ENCODE assay signal across 6 cellular contexts in the genomic region with DNA sequence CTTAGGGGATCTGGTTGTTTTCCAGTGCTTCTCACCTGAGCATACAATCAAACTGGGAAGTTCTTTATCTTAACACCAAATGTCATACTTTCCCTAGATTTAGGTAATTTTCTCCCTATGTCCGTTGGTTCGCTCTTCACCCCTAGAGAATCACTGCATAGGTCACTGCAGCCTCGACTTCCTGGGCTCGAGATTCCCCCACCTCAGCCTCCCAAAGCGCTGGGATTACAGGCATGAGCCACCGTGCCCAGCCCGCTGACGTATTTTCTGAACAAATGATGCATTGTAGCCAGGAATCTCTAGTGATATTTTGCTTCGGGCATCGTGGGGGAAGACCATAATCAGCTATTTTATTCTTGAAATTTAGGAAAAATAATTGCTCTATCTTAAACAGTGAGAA. TPM values are rescaled to one million over a fixed set of nuclear protein-coding genes. Genes with fewer than 3 reads are reported as not detected.
DNase-seq lines count a peak whose midpoint lies in the region; ATAC-seq and TF ChIP-seq lines count a peak whose summit lies in the region.

No MANE protein-coding gene starts in this region.

- peaks cover 12 to 20% (median 16%) of the 10 kb centered on the region in 3 donors for H3K27me3 Mint-ChIP-seq in immature natural killer cell (ENCODE audit: low read depth in 3 of 3)

- H3K27ac ChIP-seq in C4-2B, result peak overlapping the region; percentile 96
- H3K27ac ChIP-seq in SJCRH30, result peak overlapping the region; percentile 93

- H3K9me3 Mint-ChIP-seq in immature natural killer cell, result no peaks in the 10 kb centered on the region

- H3K9me3 ChIP-seq in SJCRH30 (replicated peaks), result no peaks in the 10 kb centered on the region

- peaks cover 20% of the 10 kb centered on the region for H3K4me1 ChIP-seq in SJCRH30

- peak overlapping the region; percentile 96 to 99 (median 98) for H3K27ac Mint-ChIP-seq in immature natural killer cell

- H3K4me1 Mint-ChIP-seq in immature natural killer cell, result peaks cover 36 to 37% of the 10 kb centered on the region in 2 donors

- H3K27me3 ChIP-seq in SJCRH30, result no peaks in the 10 kb centered on the region; the same call in 1 of the 2 replicates

- TF ChIP-seq CTCF in C4-2B (conservative IDR thresholded peaks at IDR 0.05), result no peak

- H3K36me3 Mint-ChIP-seq in immature natural killer cell, result peaks cover 18 to 33% (median 30%) of the 10 kb centered on the region in 3 donors

- H3K36me3 ChIP-seq in SJCRH30, result peaks cover 43% of the 10 kb centered on the region

- peak overlapping the region; percentile 95 to 99 (median 97) for H3K4me3 Mint-ChIP-seq in immature natural killer cell

- ATAC-seq in GM21786 (IDR thresholded peaks at IDR 0.05; ENCODE audit: unreplicated experiment) (no peak), GM21360 (IDR thresholded peaks at IDR 0.05; ENCODE audit: unreplicated experiment) (no peak)

- DNase-seq in SJCRH30 (peak; percentile 56 to 64), immature natural killer cell (no peak), AML-193 (lab: John Stamatoyannopoulos, UW) (no peak)

- peak overlapping the region; percentile 73 for H3K4me3 ChIP-seq in SJCRH30

RNA-seq across cellular contexts. Expression of a gene that starts 1.1 kb away (rescaled TPM):
- 5,544 and 5,661 TPM in 2 replicates for total RNA-seq in SJCRH30 (2014; rRNA removed; shearing (Covaris generic))
- polyA plus RNA-seq in immature natural killer cell, result 1,000 to 10,000 TPM; 2,591 to 7,233 (median 3,803) TPM

RNA-seq across cellular contexts. Expression of a gene that starts 2.7 kb away (rescaled TPM):
- 5.5 and 5.8 TPM in 2 replicates for total RNA-seq in SJCRH30 (2014; rRNA removed; shearing (Covaris generic))
- 1 to 10 TPM in 2 of 3 donors, under 1 TPM in 1; 0.86 to 4.2 (median 1.3) TPM for polyA plus RNA-seq in immature natural killer cell

RNA-seq across cellular contexts. Expression of a gene that starts 11.0 kb away (rescaled TPM):
- total RNA-seq in SJCRH30 (2014; rRNA removed; shearing (Covaris generic)), result 342 and 348 TPM in 2 replicates
- polyA plus RNA-seq in immature natural killer cell, result 100 to 1,000 TPM; 192 to 222 (median 214) TPM

RNA-seq across cellular contexts. Expression of a gene that starts 12.7 kb away (rescaled TPM):
- total RNA-seq in SJCRH30 (2014; rRNA removed; shearing (Covaris generic)), result 86.7 and 92.9 TPM in 2 replicates
- polyA plus RNA-seq in immature natural killer cell, result 100 to 1,000 TPM; 217 to 502 (median 273) TPM

RNA-seq across cellular contexts. Expression of a gene that starts 35.4 kb away (rescaled TPM):
- 38.0 and 38.8 TPM in 2 replicates for total RNA-seq in SJCRH30 (2014; rRNA removed; shearing (Covaris generic))
- not detected for polyA plus RNA-seq in immature natural killer cell

Comparison
In these comparisons a context has a peak if more than half of its experiments do, and no peak if none do; other contexts are left out.
1. DNase-seq: peak in SJCRH30 (2 of 2); none in immature natural killer cell (0 of 3) and AML-193 (0 of 2).